18 cellular contexts compared by ENCODE assay signal in the genomic region with DNA sequence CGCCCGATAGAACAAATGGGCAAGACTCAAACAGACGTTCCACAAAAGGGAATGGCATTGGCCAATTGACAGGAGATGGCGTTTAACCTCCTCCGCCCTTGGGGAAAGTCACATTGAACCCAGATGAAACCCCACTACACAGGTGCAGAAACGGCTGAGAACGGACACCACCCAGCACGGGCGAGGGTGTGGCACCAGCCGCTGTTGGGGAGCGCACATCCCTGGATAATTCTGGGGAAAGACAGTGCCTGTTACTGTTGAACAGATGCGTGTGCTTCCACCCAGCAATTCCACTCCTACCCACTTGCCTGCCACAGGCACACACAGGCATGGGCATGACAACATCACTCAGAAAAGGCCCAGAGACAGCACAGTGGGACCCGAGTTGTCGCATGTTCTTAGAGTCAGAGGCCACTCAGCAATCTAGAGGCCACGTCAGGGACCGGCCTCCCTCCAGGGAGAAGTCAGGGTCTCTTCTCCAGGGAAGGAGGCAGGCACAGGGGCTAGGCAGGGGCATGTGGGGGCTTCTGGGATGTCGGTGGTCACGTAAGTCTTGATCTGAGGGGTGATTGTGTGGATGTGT.
"Had no signal": no experiment of that assay in that cellular context is flagged by ENCODE, and none has a peak within 500 bp of the region (broad histone marks: within the 10 kb centered on the region; RNA-seq: fewer than 3 reads in every experiment).

No MANE protein-coding gene starts in this region.

- H3K36me3 ChIP-seq: colonic mucosa, left lung, pancreas, tibial artery had no signal

- H3K4me1 ChIP-seq: colonic mucosa, left lung, pancreas, tibial artery had no signal

- H3K4me3 ChIP-seq: colonic mucosa, left lung, lung, pancreas, tibial artery had no signal

- ATAC-seq: left lung; pancreas; right cardiac atrium; stimulated activated memory B cell treated with anti-CD40 and anti-IgM and Interleukin-4, amounts not matched to agents 10 μg/mL and 1 μg/mL and 100 μg/mL, for 72 hours had no signal

- H3K27me3 ChIP-seq: colonic mucosa, pancreas had no signal

- H3K27ac ChIP-seq: colonic mucosa, left lung, pancreas, tibial artery had no signal

- H3K9me3 ChIP-seq: colonic mucosa, pancreas had no signal

- DNase-seq: caudate nucleus; dermis blood vessel endothelial cell; erythroblast; foreskin melanocyte; hypothalamus; mesenchymal stem cell; naive B cell; nucleus accumbens; pancreas; right cardiac atrium; stimulated activated CD4-positive, alpha-beta T cell treated with anti-CD3 and anti-CD28 coated beads, Interleukin-15, amount 100 ng/mL, for 24 hours; stimulated activated CD4-positive, alpha-beta T cell treated with anti-CD3 and anti-CD28 coated beads, Interleukin-1b, Interleukin-23, amount 100 ng/mL, for 48 hours; stimulated activated CD4-positive, alpha-beta T cell treated with anti-CD3 and anti-CD28 coated beads, Interleukin-4, amount 100 ng/mL, for 24 hours; tibial artery had no signal
